Comparison of ENCODE assay signal across 33 cellular contexts in the genomic region with DNA sequence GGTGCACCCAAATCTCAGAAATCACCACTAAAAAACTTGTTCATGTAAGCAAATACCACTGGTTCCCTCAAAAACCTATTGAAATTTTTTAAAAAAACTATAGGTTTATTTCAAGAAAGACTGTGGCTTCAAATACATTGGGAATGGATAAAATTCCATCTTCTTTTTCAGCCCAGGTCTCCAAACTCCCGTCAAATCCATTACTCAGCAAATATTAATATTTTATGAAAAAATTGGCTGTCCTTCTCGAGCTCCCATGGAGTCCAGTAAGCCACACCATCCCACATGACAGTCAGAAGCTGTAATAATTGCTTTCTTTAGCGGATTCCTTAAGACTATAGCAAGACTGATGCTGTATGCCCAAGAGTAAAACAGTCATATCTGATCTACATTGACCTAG.
"Had no signal": no experiment of that assay in that cellular context is flagged by ENCODE, and none has a peak within 500 bp of the region (broad histone marks: within the 10 kb centered on the region; RNA-seq: fewer than 3 reads in every experiment).

No MANE protein-coding gene starts in this region.

- DNase-seq: activated B cell treated with CpG ODN at 0.5 μM for 24 hours; activated CD4-positive, alpha-beta memory T cell treated with anti-CD3 and anti-CD28 coated beads for 36 hours; activated CD4-positive, alpha-beta T cell treated with anti-CD3 and anti-CD28 coated beads for 4 hours; activated CD4-positive, alpha-beta T cell treated with anti-CD3 and anti-CD28 coated beads, Interleukin-2, amount 10 ng/mL, durations not matched to agents 24 days and 14 days; activated CD4-positive, alpha-beta T cell treated with anti-CD3 and anti-CD28 coated beads, Interleukin-2, amount 50 U/mL, for 1 hour; activated CD4-positive, alpha-beta T cell treated with anti-CD3 and anti-CD28 coated beads, Interleukin-2, amount 50 U/mL, for 4 hours; activated CD4-positive, CD25-positive, alpha-beta regulatory T cell treated with anti-CD3 and anti-CD28 coated beads, Interleukin-2, amount 50 U/mL, for 72 hours; activated CD8-positive, alpha-beta memory T cell treated with anti-CD3 and anti-CD28 coated beads, Interleukin-2, amount 50 U/mL, for 4 hours; activated CD8-positive, alpha-beta T cell treated with anti-CD3 and anti-CD28 coated beads for 36 hours; activated effector memory CD4-positive, alpha-beta T cell treated with anti-CD3 and anti-CD28 coated beads, Interleukin-2, amount 50 U/mL, for 16 hours; activated gamma-delta T cell treated with Interleukin-2 at 50 U/mL for 16 hours; activated naive CD4-positive, alpha-beta T cell; activated naive CD4-positive, alpha-beta T cell treated with anti-CD3 and anti-CD28 coated beads for 36 hours; activated naive CD4-positive, alpha-beta T cell treated with anti-CD3 and anti-CD28 coated beads, Interleukin-2, amount 50 U/mL, for 16 hours; activated naive CD8-positive, alpha-beta T cell treated with anti-CD3 and anti-CD28 coated beads for 36 hours; activated T-cell treated with anti-CD3 and anti-CD28 coated beads for 4 hours; activated T-cell treated with anti-CD3 and anti-CD28 coated beads, Interleukin-2, amount 50 U/mL, for 1 hour; activated T-cell treated with anti-CD3 and anti-CD28 coated beads, Interleukin-2, amount 50 U/mL, for 4 hours; activated T-cell treated with anti-CD3 and anti-CD28 coated beads, Interleukin-2, amount 50 U/mL, for 72 hours; adrenal gland; amniotic stem cell; aorta; body of pancreas; brain microvascular endothelial cell; central memory CD4-positive, alpha-beta T cell; T-helper 2 cell; T-helper 9 cell had no signal

- H3K27me3 ChIP-seq: adrenal gland, body of pancreas, brain microvascular endothelial cell, breast epithelium had no signal

- H3K27ac ChIP-seq: adrenal gland, body of pancreas, brain microvascular endothelial cell, breast epithelium, VCaP had no signal

- H3K36me3 ChIP-seq: adrenal gland, brain microvascular endothelial cell, breast epithelium had no signal

- FAIRE-seq: astrocyte, TTC549 had no signal

- H3K4me1 ChIP-seq: adrenal gland, body of pancreas, breast epithelium had no signal

- H3K9me3 ChIP-seq: adrenal gland, body of pancreas, breast epithelium had no signal

- H3K4me3 ChIP-seq: adrenal gland, body of pancreas, breast epithelium had no signal

- ATAC-seq: activated CD8-positive, alpha-beta T cell treated with anti-CD3 and anti-CD28 coated beads for 36 hours; activated naive CD4-positive, alpha-beta T cell treated with anti-CD3 and anti-CD28 coated beads, Interleukin-2, amount 50 U/mL, for 72 hours; activated T-cell treated with anti-CD3 and anti-CD28 coated beads, Interleukin-2, amount 50 U/mL, for 4 hours; activated T-cell treated with anti-CD3 and anti-CD28 coated beads, Interleukin-2, amount 50 U/mL, for 72 hours; activated T-helper 17 cell treated with anti-CD3 and anti-CD28 coated beads, Interleukin-2, amount 50 U/mL, for 72 hours; body of pancreas had no signal
